8 cellular contexts compared by ENCODE assay signal in the genomic region with DNA sequence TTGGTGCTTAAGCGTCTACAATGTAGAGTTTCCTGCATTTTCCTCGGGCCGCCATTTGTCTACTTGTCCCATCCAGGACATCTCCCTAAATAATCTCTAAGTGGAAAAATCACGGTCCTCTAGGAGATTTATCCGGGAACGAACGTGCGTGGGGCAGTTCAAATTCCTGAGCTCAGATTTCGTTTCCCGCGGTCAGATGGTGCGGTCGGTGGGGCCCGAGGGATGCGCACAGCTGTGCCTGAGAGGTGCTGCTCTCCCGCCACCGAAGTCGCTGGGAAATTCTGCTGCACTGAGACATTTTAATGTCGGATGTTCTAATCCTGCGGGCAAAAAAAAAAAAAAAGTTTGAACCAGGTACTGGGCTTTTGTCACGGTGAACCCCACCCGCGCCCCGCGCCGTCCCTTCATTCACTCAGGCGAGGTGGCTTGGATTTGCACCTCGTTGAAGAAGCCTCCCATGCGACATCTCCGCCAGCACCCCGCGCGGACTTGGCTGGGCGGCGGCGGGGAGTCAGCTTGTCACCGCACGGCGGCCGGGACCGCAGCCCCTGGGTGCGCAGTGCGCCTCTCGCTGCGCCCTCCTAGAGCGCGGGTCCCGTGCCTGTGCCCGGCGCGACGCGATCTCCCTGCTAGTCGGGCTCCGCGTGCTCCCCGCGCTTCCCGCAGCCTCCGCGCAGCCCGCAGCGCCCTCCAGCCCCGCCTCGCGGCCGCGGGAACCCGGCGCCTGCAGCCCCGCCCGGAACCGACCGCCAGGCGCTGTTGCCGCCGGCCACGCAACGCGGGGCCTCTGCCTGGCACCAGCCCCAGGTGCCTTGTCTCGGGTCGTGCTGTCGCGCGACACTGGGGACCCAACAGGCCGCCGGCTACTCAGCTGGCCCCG.
A peak's percentile ranks its signal among the peaks of the same experiment; 100 is the strongest.
DNase-seq lines count a peak whose midpoint lies in the region; ATAC-seq lines count a peak whose summit lies in the region.

No MANE protein-coding gene starts in this region.

- no peaks in the 10 kb centered on the region for H3K36me3 Mint-ChIP-seq in activated naive CD4-positive, alpha-beta T cell treated with anti-CD3 and anti-CD28 coated beads, Interleukin-2, amount 50 U/mL, for 72 hours

- peak overlapping the region; percentile 52 to 57 for H3K4me3 ChIP-seq in duodenal mucosa (ENCODE audit: low read depth in 1 of 2, low read length in 2 of 2)

- ATAC-seq in activated CD4-positive, CD25-positive, alpha-beta regulatory T cell treated with anti-CD3 and anti-CD28 coated beads, Interleukin-2, amount 50 U/mL, for 24 hours, result peak; percentile 30 to 38
- ATAC-seq in activated naive CD4-positive, alpha-beta T cell treated with anti-CD3 and anti-CD28 coated beads, Interleukin-2, amount 50 U/mL, for 72 hours, result no peak
- no peak for ATAC-seq in HG03520 (IDR thresholded peaks at IDR 0.05; ENCODE audit: unreplicated experiment)

- peak overlapping the region in 1 of 2 donors; percentile 21 for H3K9ac ChIP-seq in duodenal mucosa (ENCODE audit: low read depth in 1 of 2, low read length in 2 of 2)

- H3K36me3 ChIP-seq in duodenal mucosa (ENCODE audit: control insufficient read depth in 1 of 2, insufficient read depth in 2 of 2, low read length in 2 of 2), result no peaks in the 10 kb centered on the region

- H3K9me3 Mint-ChIP-seq in activated naive CD4-positive, alpha-beta T cell treated with anti-CD3 and anti-CD28 coated beads, Interleukin-2, amount 50 U/mL, for 72 hours, result peaks cover 0 to 5% of the 10 kb centered on the region in 2 donors

- H3K27ac ChIP-seq in duodenal mucosa (ENCODE audit: low read depth, low read length), result peak overlapping the region; percentile 10

- H3K4me1 ChIP-seq in duodenal mucosa (ENCODE audit: control insufficient read depth in 1 of 2, insufficient read depth in 2 of 2, low read length in 2 of 2), result no peaks in the 10 kb centered on the region

- H3K27ac Mint-ChIP-seq in activated naive CD4-positive, alpha-beta T cell treated with anti-CD3 and anti-CD28 coated beads, Interleukin-2, amount 50 U/mL, for 72 hours, result no peak overlapping the region

- DNase-seq in activated CD4-positive, CD25-positive, alpha-beta regulatory T cell treated with anti-CD3 and anti-CD28 coated beads, Interleukin-2, amount 50 U/mL, for 72 hours, result no peak
- DNase-seq in NCI-H69 (lab: John Stamatoyannopoulos, UW) (peak; percentile 91), lung microvascular endothelial cell (ENCODE audit: low read depth in 2 of 2) (peak; percentile 54 to 71), superior temporal gyrus (ENCODE audit: extremely low spot score) (peak; percentile 64)
- no peak for DNase-seq in activated naive CD4-positive, alpha-beta T cell treated with anti-CD3 and anti-CD28 coated beads, Interleukin-2, amount 50 U/mL, for 72 hours (ENCODE audit: low spot score in 2 of 2)

- H3K27me3 ChIP-seq in duodenal mucosa (ENCODE audit: control insufficient read depth in 1 of 2, insufficient read depth in 2 of 2, low read length in 2 of 2), result peaks cover 0 to 9% of the 10 kb centered on the region in 2 donors

- H3K9me3 ChIP-seq in duodenal mucosa (ENCODE audit: control insufficient read depth in 1 of 2, low read length in 2 of 2), result no peaks in the 10 kb centered on the region

Comparison
In these comparisons a context has a peak if more than half of its experiments do, and no peak if none do; other contexts are left out.
1. ATAC-seq: peak in activated CD4-positive, CD25-positive, alpha-beta regulatory T cell treated with anti-CD3 and anti-CD28 coated beads, Interleukin-2, amount 50 U/mL, for 24 hours (2 of 2); none in activated naive CD4-positive, alpha-beta T cell treated with anti-CD3 and anti-CD28 coated beads, Interleukin-2, amount 50 U/mL, for 72 hours (0 of 2) and HG03520 (single experiment).
2. DNase-seq: peak in NCI-H69 (single experiment), lung microvascular endothelial cell (2 of 2) and superior temporal gyrus (single experiment); none in activated CD4-positive, CD25-positive, alpha-beta regulatory T cell treated with anti-CD3 and anti-CD28 coated beads, Interleukin-2, amount 50 U/mL, for 72 hours (single experiment) and activated naive CD4-positive, alpha-beta T cell treated with anti-CD3 and anti-CD28 coated beads, Interleukin-2, amount 50 U/mL, for 72 hours (0 of 2).